In the genomic region with DNA sequence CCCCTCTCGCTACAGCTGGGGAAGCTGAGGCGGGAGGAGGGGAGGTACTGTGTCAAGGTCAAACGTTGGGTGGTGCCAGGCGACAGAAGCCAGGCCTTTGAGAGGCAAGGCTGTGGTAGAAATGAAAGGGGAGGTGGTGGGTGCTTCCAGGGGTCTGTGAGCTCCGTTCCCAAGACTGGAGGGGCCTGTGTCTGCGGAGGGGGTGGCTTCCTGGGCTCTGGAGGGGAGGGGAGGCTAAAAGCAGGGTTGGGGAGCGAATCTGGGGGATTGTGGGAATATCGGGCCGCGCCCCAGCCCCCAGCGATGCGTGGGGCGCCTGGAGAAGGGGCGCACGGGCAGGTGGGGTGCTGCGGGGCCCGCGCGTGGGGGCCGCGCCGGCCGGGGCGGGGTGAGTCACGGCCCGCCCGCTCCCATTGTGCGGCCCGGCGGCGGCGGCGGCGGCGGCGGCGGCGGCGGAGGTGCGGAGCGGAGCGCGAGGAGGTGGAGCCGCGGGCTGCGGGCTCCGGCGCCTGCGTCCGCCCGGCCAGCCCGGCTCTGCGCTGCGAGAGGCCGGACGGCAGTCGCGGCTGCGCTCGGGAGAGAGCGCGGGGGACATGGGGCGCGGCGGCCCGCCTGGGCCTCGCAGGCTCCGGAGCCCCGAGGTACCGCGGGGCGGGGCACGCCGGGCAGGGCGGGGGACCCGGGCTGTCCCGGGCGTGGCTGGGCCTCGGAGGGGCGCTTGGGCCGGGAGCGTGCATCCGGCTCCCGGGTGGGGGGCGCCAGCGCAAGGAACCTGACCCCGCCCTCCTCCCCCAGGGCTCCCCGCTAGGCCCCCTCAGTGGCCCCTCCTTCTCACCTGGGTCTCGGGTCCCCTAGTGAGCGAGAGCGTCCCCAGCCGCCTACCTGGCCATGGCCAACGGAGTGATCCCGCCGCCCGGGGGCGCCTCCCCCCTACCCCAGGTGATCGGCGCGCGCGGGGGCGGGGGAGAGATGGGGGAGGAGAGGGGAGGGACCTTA, we compare ENCODE assay signal across 1 cellular context.
TF ChIP-seq lines count a peak whose summit lies in the region.

A gene with protein sequence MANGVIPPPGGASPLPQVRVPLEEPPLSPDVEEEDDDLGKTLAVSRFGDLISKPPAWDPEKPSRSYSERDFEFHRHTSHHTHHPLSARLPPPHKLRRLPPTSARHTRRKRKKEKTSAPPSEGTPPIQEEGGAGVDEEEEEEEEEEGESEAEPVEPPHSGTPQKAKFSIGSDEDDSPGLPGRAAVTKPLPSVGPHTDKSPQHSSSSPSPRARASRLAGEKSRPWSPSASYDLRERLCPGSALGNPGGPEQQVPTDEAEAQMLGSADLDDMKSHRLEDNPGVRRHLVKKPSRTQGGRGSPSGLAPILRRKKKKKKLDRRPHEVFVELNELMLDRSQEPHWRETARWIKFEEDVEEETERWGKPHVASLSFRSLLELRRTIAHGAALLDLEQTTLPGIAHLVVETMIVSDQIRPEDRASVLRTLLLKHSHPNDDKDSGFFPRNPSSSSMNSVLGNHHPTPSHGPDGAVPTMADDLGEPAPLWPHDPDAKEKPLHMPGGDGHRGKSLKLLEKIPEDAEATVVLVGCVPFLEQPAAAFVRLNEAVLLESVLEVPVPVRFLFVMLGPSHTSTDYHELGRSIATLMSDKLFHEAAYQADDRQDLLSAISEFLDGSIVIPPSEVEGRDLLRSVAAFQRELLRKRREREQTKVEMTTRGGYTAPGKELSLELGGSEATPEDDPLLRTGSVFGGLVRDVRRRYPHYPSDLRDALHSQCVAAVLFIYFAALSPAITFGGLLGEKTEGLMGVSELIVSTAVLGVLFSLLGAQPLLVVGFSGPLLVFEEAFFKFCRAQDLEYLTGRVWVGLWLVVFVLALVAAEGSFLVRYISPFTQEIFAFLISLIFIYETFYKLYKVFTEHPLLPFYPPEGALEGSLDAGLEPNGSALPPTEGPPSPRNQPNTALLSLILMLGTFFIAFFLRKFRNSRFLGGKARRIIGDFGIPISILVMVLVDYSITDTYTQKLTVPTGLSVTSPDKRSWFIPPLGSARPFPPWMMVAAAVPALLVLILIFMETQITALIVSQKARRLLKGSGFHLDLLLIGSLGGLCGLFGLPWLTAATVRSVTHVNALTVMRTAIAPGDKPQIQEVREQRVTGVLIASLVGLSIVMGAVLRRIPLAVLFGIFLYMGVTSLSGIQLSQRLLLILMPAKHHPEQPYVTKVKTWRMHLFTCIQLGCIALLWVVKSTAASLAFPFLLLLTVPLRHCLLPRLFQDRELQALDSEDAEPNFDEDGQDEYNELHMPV (plus strand): TSS at position 526 of the 996 bp plus-strand sequence. CDS start 363 bp downstream, at position 889.

TF ChIP-seq in HEK293, 187 proteins besides CTCF, POLR2A, EP300 and RAD21 (continued from another document and continues in another):
- TF ChIP-seq, protein P1, sequence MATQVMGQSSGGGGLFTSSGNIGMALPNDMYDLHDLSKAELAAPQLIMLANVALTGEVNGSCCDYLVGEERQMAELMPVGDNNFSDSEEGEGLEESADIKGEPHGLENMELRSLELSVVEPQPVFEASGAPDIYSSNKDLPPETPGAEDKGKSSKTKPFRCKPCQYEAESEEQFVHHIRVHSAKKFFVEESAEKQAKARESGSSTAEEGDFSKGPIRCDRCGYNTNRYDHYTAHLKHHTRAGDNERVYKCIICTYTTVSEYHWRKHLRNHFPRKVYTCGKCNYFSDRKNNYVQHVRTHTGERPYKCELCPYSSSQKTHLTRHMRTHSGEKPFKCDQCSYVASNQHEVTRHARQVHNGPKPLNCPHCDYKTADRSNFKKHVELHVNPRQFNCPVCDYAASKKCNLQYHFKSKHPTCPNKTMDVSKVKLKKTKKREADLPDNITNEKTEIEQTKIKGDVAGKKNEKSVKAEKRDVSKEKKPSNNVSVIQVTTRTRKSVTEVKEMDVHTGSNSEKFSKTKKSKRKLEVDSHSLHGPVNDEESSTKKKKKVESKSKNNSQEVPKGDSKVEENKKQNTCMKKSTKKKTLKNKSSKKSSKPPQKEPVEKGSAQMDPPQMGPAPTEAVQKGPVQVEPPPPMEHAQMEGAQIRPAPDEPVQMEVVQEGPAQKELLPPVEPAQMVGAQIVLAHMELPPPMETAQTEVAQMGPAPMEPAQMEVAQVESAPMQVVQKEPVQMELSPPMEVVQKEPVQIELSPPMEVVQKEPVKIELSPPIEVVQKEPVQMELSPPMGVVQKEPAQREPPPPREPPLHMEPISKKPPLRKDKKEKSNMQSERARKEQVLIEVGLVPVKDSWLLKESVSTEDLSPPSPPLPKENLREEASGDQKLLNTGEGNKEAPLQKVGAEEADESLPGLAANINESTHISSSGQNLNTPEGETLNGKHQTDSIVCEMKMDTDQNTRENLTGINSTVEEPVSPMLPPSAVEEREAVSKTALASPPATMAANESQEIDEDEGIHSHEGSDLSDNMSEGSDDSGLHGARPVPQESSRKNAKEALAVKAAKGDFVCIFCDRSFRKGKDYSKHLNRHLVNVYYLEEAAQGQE (tag by site-specific recombination; IDR thresholded peaks at IDR 0.05): no peak
- no peak for TF ChIP-seq PRDM4 (tag by site-specific recombination; IDR thresholded peaks at IDR 0.05)
- TF ChIP-seq ZFP3 (tag by site-specific recombination; IDR thresholded peaks at IDR 0.05; ENCODE audit: low read depth): no peak
- TF ChIP-seq, protein P2, sequence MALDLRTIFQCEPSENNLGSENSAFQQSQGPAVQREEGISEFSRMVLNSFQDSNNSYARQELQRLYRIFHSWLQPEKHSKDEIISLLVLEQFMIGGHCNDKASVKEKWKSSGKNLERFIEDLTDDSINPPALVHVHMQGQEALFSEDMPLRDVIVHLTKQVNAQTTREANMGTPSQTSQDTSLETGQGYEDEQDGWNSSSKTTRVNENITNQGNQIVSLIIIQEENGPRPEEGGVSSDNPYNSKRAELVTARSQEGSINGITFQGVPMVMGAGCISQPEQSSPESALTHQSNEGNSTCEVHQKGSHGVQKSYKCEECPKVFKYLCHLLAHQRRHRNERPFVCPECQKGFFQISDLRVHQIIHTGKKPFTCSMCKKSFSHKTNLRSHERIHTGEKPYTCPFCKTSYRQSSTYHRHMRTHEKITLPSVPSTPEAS (tag by site-specific recombination; IDR thresholded peaks at IDR 0.05): no peak
- TF ChIP-seq ZNF623 (tag by site-specific recombination; IDR thresholded peaks at IDR 0.05): no peak
- TF ChIP-seq ZNF837 (tag by site-specific recombination; IDR thresholded peaks at IDR 0.05): no peak
- TF ChIP-seq EGR2 (tag by site-specific recombination; IDR thresholded peaks at IDR 0.05; ENCODE audit: low read depth): peak; percentile 64
- TF ChIP-seq ZNF843 (tag by site-specific recombination; IDR thresholded peaks at IDR 0.05): no peak
- no peak for TF ChIP-seq ZSCAN23 (tag by site-specific recombination; IDR thresholded peaks at IDR 0.05)
- TF ChIP-seq ZNF280C (tag by site-specific recombination; IDR thresholded peaks at IDR 0.05): no peak
- TF ChIP-seq, protein P3, sequence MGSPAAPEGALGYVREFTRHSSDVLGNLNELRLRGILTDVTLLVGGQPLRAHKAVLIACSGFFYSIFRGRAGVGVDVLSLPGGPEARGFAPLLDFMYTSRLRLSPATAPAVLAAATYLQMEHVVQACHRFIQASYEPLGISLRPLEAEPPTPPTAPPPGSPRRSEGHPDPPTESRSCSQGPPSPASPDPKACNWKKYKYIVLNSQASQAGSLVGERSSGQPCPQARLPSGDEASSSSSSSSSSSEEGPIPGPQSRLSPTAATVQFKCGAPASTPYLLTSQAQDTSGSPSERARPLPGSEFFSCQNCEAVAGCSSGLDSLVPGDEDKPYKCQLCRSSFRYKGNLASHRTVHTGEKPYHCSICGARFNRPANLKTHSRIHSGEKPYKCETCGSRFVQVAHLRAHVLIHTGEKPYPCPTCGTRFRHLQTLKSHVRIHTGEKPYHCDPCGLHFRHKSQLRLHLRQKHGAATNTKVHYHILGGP (tag by site-specific recombination; IDR thresholded peaks at IDR 0.05): no peak
- no peak for TF ChIP-seq IKZF3 (tag by site-specific recombination; IDR thresholded peaks at IDR 0.05)
- TF ChIP-seq, protein P4, sequence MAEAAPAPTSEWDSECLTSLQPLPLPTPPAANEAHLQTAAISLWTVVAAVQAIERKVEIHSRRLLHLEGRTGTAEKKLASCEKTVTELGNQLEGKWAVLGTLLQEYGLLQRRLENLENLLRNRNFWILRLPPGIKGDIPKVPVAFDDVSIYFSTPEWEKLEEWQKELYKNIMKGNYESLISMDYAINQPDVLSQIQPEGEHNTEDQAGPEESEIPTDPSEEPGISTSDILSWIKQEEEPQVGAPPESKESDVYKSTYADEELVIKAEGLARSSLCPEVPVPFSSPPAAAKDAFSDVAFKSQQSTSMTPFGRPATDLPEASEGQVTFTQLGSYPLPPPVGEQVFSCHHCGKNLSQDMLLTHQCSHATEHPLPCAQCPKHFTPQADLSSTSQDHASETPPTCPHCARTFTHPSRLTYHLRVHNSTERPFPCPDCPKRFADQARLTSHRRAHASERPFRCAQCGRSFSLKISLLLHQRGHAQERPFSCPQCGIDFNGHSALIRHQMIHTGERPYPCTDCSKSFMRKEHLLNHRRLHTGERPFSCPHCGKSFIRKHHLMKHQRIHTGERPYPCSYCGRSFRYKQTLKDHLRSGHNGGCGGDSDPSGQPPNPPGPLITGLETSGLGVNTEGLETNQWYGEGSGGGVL (tag by site-specific recombination; IDR thresholded peaks at IDR 0.05): peak; percentile 76
- no peak for TF ChIP-seq GLI4 (tag by site-specific recombination; IDR thresholded peaks at IDR 0.05)
- TF ChIP-seq ZFP69B (tag by site-specific recombination; IDR thresholded peaks at IDR 0.05): no peak
- TF ChIP-seq YY1 (tag by site-specific recombination; IDR thresholded peaks at IDR 0.05): no peak
- no peak for TF ChIP-seq ZBTB48 (tag by site-specific recombination; IDR thresholded peaks at IDR 0.05)
- TF ChIP-seq ZBTB17 (tag by site-specific recombination; IDR thresholded peaks at IDR 0.05): no peak
- TF ChIP-seq, protein P5, sequence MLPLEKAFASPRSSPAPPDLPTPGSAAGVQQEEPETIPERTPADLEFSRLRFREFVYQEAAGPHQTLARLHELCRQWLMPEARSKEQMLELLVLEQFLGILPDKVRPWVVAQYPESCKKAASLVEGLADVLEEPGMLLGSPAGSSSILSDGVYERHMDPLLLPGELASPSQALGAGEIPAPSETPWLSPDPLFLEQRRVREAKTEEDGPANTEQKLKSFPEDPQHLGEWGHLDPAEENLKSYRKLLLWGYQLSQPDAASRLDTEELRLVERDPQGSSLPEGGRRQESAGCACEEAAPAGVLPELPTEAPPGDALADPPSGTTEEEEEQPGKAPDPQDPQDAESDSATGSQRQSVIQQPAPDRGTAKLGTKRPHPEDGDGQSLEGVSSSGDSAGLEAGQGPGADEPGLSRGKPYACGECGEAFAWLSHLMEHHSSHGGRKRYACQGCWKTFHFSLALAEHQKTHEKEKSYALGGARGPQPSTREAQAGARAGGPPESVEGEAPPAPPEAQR (tag by site-specific recombination; IDR thresholded peaks at IDR 0.05): no peak
- TF ChIP-seq ZNF266 (tag by site-specific recombination; IDR thresholded peaks at IDR 0.05; ENCODE audit: low read depth): no peak
- no peak for TF ChIP-seq ZBTB1 (tag by site-specific recombination; IDR thresholded peaks at IDR 0.05)
- TF ChIP-seq, protein P6, sequence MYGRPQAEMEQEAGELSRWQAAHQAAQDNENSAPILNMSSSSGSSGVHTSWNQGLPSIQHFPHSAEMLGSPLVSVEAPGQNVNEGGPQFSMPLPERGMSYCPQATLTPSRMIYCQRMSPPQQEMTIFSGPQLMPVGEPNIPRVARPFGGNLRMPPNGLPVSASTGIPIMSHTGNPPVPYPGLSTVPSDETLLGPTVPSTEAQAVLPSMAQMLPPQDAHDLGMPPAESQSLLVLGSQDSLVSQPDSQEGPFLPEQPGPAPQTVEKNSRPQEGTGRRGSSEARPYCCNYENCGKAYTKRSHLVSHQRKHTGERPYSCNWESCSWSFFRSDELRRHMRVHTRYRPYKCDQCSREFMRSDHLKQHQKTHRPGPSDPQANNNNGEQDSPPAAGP (tag by site-specific recombination; IDR thresholded peaks at IDR 0.05): no peak
- no peak for TF ChIP-seq ZNF26 (tag by site-specific recombination; IDR thresholded peaks at IDR 0.05)
- TF ChIP-seq ZNF670 (tag by site-specific recombination; IDR thresholded peaks at IDR 0.05; ENCODE audit: low read depth): no peak
- TF ChIP-seq KLF8 (tag by site-specific recombination; IDR thresholded peaks at IDR 0.05): 0 out of 2 replicates have a peak, but pooled peaks have one; percentile 22
- TF ChIP-seq ZNF561 (tag by site-specific recombination; IDR thresholded peaks at IDR 0.05; ENCODE audit: borderline replicate concordance): no peak
- TF ChIP-seq ZNF777 (tag by site-specific recombination; IDR thresholded peaks at IDR 0.05; ENCODE audit: borderline replicate concordance): no peak
